6 cellular contexts compared by ENCODE assay signal in the genomic region with DNA sequence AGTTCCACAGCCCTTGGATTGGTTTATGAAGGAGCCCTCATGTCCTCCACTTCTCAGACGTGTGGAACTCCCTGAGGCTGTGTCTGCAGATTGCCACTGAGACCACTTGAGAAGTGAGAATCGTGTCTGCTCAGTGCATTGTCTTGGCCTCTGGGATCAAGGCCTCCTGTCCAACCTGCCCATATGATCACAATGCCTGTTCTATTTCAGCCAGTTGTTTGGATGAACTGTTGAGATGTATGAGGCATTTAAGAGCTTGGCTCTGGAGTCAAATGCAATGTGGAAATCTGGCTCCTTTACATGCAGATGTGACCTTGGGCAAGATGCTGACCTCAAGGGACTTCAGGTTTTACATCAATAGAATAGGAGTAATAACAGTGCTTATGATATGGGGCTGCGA.
"Had no signal": no experiment of that assay in that cellular context is flagged by ENCODE, and none has a peak within 500 bp of the region (broad histone marks: within the 10 kb centered on the region; RNA-seq: fewer than 3 reads in every experiment).

No MANE protein-coding gene starts in this region.

- H3K4me3 Mint-ChIP-seq: GM23338, H9, IgD-negative memory B cell had no signal

- H3K27ac Mint-ChIP-seq: GM23338 had no signal

- H3K4me1 Mint-ChIP-seq: GM23338, H9, IgD-negative memory B cell had no signal

- H3K27me3 Mint-ChIP-seq: IgD-negative memory B cell had no signal

- H3K36me3 Mint-ChIP-seq: IgD-negative memory B cell had no signal

- H3K4me3 ChIP-seq: GM23338 had no signal

- ATAC-seq: GM23338, HepG2 had no signal

- DNase-seq: H9, HCEC 1CT, KBM-7 had no signal

- H3K9me3 Mint-ChIP-seq: GM23338, H9, IgD-negative memory B cell had no signal
